Comparison of ENCODE assay signal across 1 cellular context in the genomic region with DNA sequence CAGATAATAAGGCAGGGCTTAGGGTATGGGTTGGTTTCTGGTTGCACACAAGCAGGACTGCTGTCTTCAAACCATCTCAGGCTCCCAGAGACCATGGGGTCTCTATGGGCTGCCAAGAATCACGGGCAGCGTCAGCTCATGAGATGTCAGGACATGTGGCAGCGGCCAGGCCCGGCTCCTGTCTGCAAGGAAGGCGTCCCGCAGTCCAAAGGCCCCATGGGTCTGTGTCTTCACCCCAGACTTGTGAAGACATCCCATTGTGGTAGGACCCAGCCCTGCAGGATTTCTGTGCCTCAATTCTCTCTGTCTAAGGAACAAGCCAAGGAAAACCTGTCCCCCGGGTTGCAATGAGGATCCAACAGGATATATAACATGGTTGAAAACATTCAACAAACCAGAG.
TF ChIP-seq lines count a peak whose summit lies in the region.

No MANE protein-coding gene starts in this region.

TF ChIP-seq in WTC11, 78 proteins besides CTCF, POLR2A, EP300 and RAD21 (continued from another document):
- TF ChIP-seq, protein P1, sequence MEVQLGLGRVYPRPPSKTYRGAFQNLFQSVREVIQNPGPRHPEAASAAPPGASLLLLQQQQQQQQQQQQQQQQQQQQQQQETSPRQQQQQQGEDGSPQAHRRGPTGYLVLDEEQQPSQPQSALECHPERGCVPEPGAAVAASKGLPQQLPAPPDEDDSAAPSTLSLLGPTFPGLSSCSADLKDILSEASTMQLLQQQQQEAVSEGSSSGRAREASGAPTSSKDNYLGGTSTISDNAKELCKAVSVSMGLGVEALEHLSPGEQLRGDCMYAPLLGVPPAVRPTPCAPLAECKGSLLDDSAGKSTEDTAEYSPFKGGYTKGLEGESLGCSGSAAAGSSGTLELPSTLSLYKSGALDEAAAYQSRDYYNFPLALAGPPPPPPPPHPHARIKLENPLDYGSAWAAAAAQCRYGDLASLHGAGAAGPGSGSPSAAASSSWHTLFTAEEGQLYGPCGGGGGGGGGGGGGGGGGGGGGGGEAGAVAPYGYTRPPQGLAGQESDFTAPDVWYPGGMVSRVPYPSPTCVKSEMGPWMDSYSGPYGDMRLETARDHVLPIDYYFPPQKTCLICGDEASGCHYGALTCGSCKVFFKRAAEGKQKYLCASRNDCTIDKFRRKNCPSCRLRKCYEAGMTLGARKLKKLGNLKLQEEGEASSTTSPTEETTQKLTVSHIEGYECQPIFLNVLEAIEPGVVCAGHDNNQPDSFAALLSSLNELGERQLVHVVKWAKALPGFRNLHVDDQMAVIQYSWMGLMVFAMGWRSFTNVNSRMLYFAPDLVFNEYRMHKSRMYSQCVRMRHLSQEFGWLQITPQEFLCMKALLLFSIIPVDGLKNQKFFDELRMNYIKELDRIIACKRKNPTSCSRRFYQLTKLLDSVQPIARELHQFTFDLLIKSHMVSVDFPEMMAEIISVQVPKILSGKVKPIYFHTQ (CRISPR knock-in tag; IDR thresholded peaks at IDR 0.05), result no peak
- TF ChIP-seq, protein P2, sequence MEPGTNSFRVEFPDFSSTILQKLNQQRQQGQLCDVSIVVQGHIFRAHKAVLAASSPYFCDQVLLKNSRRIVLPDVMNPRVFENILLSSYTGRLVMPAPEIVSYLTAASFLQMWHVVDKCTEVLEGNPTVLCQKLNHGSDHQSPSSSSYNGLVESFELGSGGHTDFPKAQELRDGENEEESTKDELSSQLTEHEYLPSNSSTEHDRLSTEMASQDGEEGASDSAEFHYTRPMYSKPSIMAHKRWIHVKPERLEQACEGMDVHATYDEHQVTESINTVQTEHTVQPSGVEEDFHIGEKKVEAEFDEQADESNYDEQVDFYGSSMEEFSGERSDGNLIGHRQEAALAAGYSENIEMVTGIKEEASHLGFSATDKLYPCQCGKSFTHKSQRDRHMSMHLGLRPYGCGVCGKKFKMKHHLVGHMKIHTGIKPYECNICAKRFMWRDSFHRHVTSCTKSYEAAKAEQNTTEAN (CRISPR knock-in tag; IDR thresholded peaks at IDR 0.05), result no peak
- TF ChIP-seq, protein P3, sequence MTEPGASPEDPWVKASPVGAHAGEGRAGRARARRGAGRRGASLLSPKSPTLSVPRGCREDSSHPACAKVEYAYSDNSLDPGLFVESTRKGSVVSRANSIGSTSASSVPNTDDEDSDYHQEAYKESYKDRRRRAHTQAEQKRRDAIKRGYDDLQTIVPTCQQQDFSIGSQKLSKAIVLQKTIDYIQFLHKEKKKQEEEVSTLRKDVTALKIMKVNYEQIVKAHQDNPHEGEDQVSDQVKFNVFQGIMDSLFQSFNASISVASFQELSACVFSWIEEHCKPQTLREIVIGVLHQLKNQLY (CRISPR knock-in tag; IDR thresholded peaks at IDR 0.05), result no peak
- no peak for TF ChIP-seq HMGA2 (CRISPR knock-in tag; IDR thresholded peaks at IDR 0.05)
